ENCODE assay signal across 8 cellular contexts in the genomic region with DNA sequence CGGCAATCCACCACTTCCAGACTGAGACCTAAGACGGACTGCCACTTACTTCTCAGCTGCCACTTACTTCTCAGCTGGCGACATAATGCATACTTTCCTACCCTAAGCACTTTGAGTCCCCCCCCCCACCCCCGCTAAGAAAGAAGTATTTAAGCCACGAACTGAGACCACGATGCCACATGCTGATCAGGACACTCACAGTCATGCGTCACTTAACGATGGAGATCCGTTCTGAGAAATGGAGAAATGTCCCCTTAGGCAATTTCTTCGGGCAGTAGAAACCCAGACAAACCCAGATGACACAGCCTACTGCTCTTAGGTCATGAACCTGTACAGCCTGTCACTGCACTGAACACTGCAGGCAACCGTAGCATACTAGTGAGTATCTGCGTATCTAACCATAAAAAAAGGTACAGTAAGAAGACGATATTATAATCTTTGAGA. TPM values are rescaled to one million over a fixed set of nuclear protein-coding genes. Genes with fewer than 3 reads are reported as not detected.
DNase-seq lines count a peak whose midpoint lies in the region; ATAC-seq and TF ChIP-seq lines count a peak whose summit lies in the region.

No MANE protein-coding gene starts in this region.

- H3K4me1 Mint-ChIP-seq in T-helper 2 cell treated with Interferon-gamma antibody and Interleukin-4, amounts not matched to agents 5 μg/mL and 100 μg/mL, for 36 hours (ENCODE audit: low read depth): peaks cover 44% of the 10 kb centered on the region
- H3K4me1 Mint-ChIP-seq in chondrocyte (ENCODE audit: low read depth): peaks cover 61% of the 10 kb centered on the region

- peak overlapping the region; percentile 99 for H3K27ac Mint-ChIP-seq in T-helper 2 cell treated with Interferon-gamma antibody and Interleukin-4, amounts not matched to agents 5 μg/mL and 100 μg/mL, for 36 hours
- peak overlapping the region; percentile 95 for H3K27ac Mint-ChIP-seq in chondrocyte (ENCODE audit: unreplicated experiment)

- peaks cover 27% of the 10 kb centered on the region for H3K36me3 Mint-ChIP-seq in T-helper 2 cell treated with Interferon-gamma antibody and Interleukin-4, amounts not matched to agents 5 μg/mL and 100 μg/mL, for 36 hours (ENCODE audit: low read depth)
- H3K36me3 Mint-ChIP-seq in chondrocyte (ENCODE audit: low read depth): no peaks in the 10 kb centered on the region

- no peak for TF ChIP-seq CTCF in chondrocyte (IDR thresholded peaks at IDR 0.05)

- H3K9me3 Mint-ChIP-seq in T-helper 2 cell treated with Interferon-gamma antibody and Interleukin-4, amounts not matched to agents 5 μg/mL and 100 μg/mL, for 36 hours: peaks cover 12% of the 10 kb centered on the region
- H3K9me3 Mint-ChIP-seq in chondrocyte (ENCODE audit: low read depth): no peaks in the 10 kb centered on the region

- DNase-seq in DMS79 (lab: John Stamatoyannopoulos, UW): peak; percentile 38
- DNase-seq in HuH-7 (ENCODE audit: low spot score): peak; percentile 32
- peak; percentile 57 for DNase-seq in T-helper 2 cell treated with Interferon-gamma antibody and Interleukin-4, amounts not matched to agents 5 μg/mL and 100 μg/mL, for 36 hours (ENCODE audit: low spot score)
- DNase-seq in chondrocyte (ENCODE audit: low spot score): no peak
- peak; percentile 35 to 68 for DNase-seq in left colon
- peak; percentile 9 to 26 for DNase-seq in stimulated activated CD4-positive, alpha-beta T cell treated with anti-CD3 and anti-CD28 coated beads, Interleukin-4, amount 100 ng/mL, for 4 hours
- no peak for DNase-seq in DMS114 treated with DMSO at 0.1 percent for 48 hours (lab: John Stamatoyannopoulos, UW; ENCODE audit: unreplicated experiment)

- intact Hi-C loops in left colon (cut with DNase I, micrococcal nuclease): no loop called here

- peak overlapping the region; percentile 99 for H3K4me3 Mint-ChIP-seq in T-helper 2 cell treated with Interferon-gamma antibody and Interleukin-4, amounts not matched to agents 5 μg/mL and 100 μg/mL, for 36 hours
- H3K4me3 Mint-ChIP-seq in chondrocyte (ENCODE audit: unreplicated experiment): peak overlapping the region; percentile 85

- peak; percentile 26 for ATAC-seq in GM21367 (IDR thresholded peaks at IDR 0.05; ENCODE audit: unreplicated experiment)
- peak; percentile 61 for ATAC-seq in left colon

- H3K27me3 Mint-ChIP-seq in T-helper 2 cell treated with Interferon-gamma antibody and Interleukin-4, amounts not matched to agents 5 μg/mL and 100 μg/mL, for 36 hours (ENCODE audit: low read depth): no peaks in the 10 kb centered on the region
- H3K27me3 Mint-ChIP-seq in chondrocyte (ENCODE audit: low read depth): no peaks in the 10 kb centered on the region

RNA-seq across cellular contexts. Expression of gene IFNGR1, which starts 0.7 kb away (rescaled TPM):
- total RNA-seq in chondrocyte (29.1 to 52.7 TPM (median 51.8 TPM) in 3 replicates), left colon (100 to 1,000 TPM in 1 of 2 donors, 10 to 100 TPM in 1; 77.2 to 106 TPM)

RNA-seq across cellular contexts. Expression of gene IL22RA2, which starts 45.1 kb away (rescaled TPM):
- total RNA-seq in chondrocyte: not detected in 3 replicates
- not detected for total RNA-seq in left colon

Comparison
In these comparisons a context has a peak if more than half of its experiments do, and no peak if none do; other contexts are left out.
1. DNase-seq: peak in DMS79 (single experiment), HuH-7 (single experiment), T-helper 2 cell treated with Interferon-gamma antibody and Interleukin-4, amounts not matched to agents 5 μg/mL and 100 μg/mL, for 36 hours (single experiment), left colon (2 of 2) and stimulated activated CD4-positive, alpha-beta T cell treated with anti-CD3 and anti-CD28 coated beads, Interleukin-4, amount 100 ng/mL, for 4 hours (2 of 2); none in chondrocyte (single experiment) and DMS114 treated with DMSO at 0.1 percent for 48 hours (single experiment).